ENCODE assay signal across 27 cellular contexts in genomic region chr20:43726333-43726732, GRCh38. TPM values are rescaled to one million over a fixed set of nuclear protein-coding genes. Genes with fewer than 3 reads are reported as not detected.
"Had no signal": no experiment of that assay in that cellular context is flagged by ENCODE, and none has a peak within 500 bp of the region (broad histone marks: within the 10 kb centered on the region; RNA-seq: fewer than 3 reads in every experiment).

No MANE protein-coding gene starts in this region.

- H3K36me3 Mint-ChIP-seq: activated naive CD4-positive, alpha-beta T cell treated with anti-CD3 and anti-CD28 coated beads, Interleukin-2, amount 50 U/mL, for 24 hours; brain had no signal

- ATAC-seq: activated CD4-positive, CD25-positive, alpha-beta regulatory T cell treated with anti-CD3 and anti-CD28 coated beads, Interleukin-2, amount 50 U/mL, for 24 hours; activated CD8-positive, alpha-beta T cell treated with anti-CD3 and anti-CD28 coated beads for 36 hours; Panc1; Right ventricle myocardium inferior had no signal

- H3K4me3 ChIP-seq: ascending aorta, SJCRH30 had no signal

- DNase-seq: activated CD4-positive, alpha-beta T cell treated with anti-CD3 and anti-CD28 coated beads for 4 hours; activated CD8-positive, alpha-beta memory T cell treated with anti-CD3 and anti-CD28 coated beads, Interleukin-2, amount 50 U/mL, for 48 hours; activated CD8-positive, alpha-beta T cell treated with anti-CD3 and anti-CD28 coated beads for 36 hours; activated effector memory CD4-positive, alpha-beta T cell treated with Interleukin-2 at 50 U/mL for 16 hours; activated naive CD4-positive, alpha-beta T cell; activated T-cell treated with anti-CD3 and anti-CD28 coated beads, Interleukin-2, amount 50 U/mL, for 1 hour; amniotic stem cell; KBM-7; NCI-H1048; NCI-H146; NCI-H187 treated with DMSO at 0.1 percent for 48 hours; NCI-H2081 treated with DMSO at 0.1 percent for 48 hours; NCI-H446; NCI-H524; RPMI8226; SK-N-SH; T-helper 1 cell had no signal

- H3K4me3 Mint-ChIP-seq: activated CD8-positive, alpha-beta T cell treated with anti-CD3 and anti-CD28 coated beads for 36 hours; activated naive CD4-positive, alpha-beta T cell treated with anti-CD3 and anti-CD28 coated beads, Interleukin-2, amount 50 U/mL, for 24 hours; activated T-helper 1 cell treated with anti-CD3 and anti-CD28 coated beads, Interleukin-12 subunit alpha, Interleukin-12 subunit beta, Interleukin-2, Interleukin-4 antibody, amounts not matched to agents 30 ng/mL and 10 ng/mL and 1 ng/mL, durations not matched to agents 14 hours and 24 hours and 36 hours; brain had no signal

- H3K36me3 ChIP-seq: ascending aorta, SJCRH30 had no signal

- H3K9ac ChIP-seq: SK-N-SH had no signal

- H3K9me2 ChIP-seq: SK-N-SH had no signal

- H3K4me1 Mint-ChIP-seq: brain had no signal

- H3K27ac Mint-ChIP-seq: activated CD8-positive, alpha-beta T cell treated with anti-CD3 and anti-CD28 coated beads for 36 hours; activated naive CD4-positive, alpha-beta T cell treated with anti-CD3 and anti-CD28 coated beads, Interleukin-2, amount 50 U/mL, for 24 hours; activated T-helper 1 cell treated with anti-CD3 and anti-CD28 coated beads, Interleukin-12 subunit alpha, Interleukin-12 subunit beta, Interleukin-2, Interleukin-4 antibody, amounts not matched to agents 30 ng/mL and 10 ng/mL and 1 ng/mL, durations not matched to agents 14 hours and 24 hours and 36 hours; brain had no signal

- H3K27me3 Mint-ChIP-seq: activated CD8-positive, alpha-beta T cell treated with anti-CD3 and anti-CD28 coated beads for 36 hours; activated naive CD4-positive, alpha-beta T cell treated with anti-CD3 and anti-CD28 coated beads, Interleukin-2, amount 50 U/mL, for 24 hours; brain had no signal

- H3K27ac ChIP-seq: ascending aorta, SJCRH30 had no signal

- H3K27me3 ChIP-seq: ascending aorta, SJCRH30 had no signal

- H3K4me2 ChIP-seq: SK-N-SH had no signal

- H3K9me3 ChIP-seq: ascending aorta, SK-N-SH had no signal

- H3K4me1 ChIP-seq: ascending aorta had no signal

- H3K9me3 Mint-ChIP-seq: activated naive CD4-positive, alpha-beta T cell treated with anti-CD3 and anti-CD28 coated beads, Interleukin-2, amount 50 U/mL, for 24 hours; brain had no signal

RNA-seq across cellular contexts. Expression of gene GTSF1L, which starts 0.5 kb away (rescaled TPM):
- total RNA-seq: activated CD8-positive, alpha-beta T cell treated with anti-CD3 and anti-CD28 coated beads for 36 hours; ascending aorta; LHCN-M2; M059J; Right ventricle myocardium inferior; SJCRH30 had no signal
- polyA plus RNA-seq: SK-N-SH had no signal

RNA-seq across cellular contexts. Expression of gene MYBL2, which starts 59.4 kb away (rescaled TPM):
- total RNA-seq: ascending aorta had no signal
